22 cellular contexts compared by ENCODE assay signal in genomic region chr22:22821340-22821739, GRCh38.
A peak's percentile ranks its signal among the peaks of the same experiment; 100 is the strongest.
DNase-seq lines count a peak whose midpoint lies in the region; ATAC-seq, FAIRE-seq and TF ChIP-seq lines count a peak whose summit lies in the region.
"Had no signal": no experiment of that assay in that cellular context is flagged by ENCODE, and none has a peak within 500 bp of the region (broad histone marks: within the 10 kb centered on the region; RNA-seq: fewer than 3 reads in every experiment).

No MANE protein-coding gene starts in this region.

- peak overlapping the region; percentile 89 for H3K4me2 ChIP-seq in BLaER1
- H3K4me2 ChIP-seq: PC-9 had no signal

- no peak for DNase-seq in CD4-positive, alpha-beta T cell
- DNase-seq in T-helper 17 cell (no peak), NCI-H748 treated with DMSO at 0.1 percent for 48 hours (lab: John Stamatoyannopoulos, UW) (no peak), left cardiac atrium (no peak), pancreas (no peak), islet precursor cell (no peak)
- no peak for DNase-seq in effector memory CD4-positive, alpha-beta T cell
- DNase-seq: activated T-cell treated with anti-CD3 and anti-CD28 coated beads, Interleukin-2, amount 50 U/mL, for 4 hours; adrenal gland; brain microvascular endothelial cell; DMS79; kidney; lower lobe of right lung; NCI-H187 treated with DMSO at 0.1 percent for 48 hours; NCI-H2227 treated with DMSO at 0.1 percent for 48 hours; PC-9; psoas muscle; SIG-M5 had no signal

- FAIRE-seq in pancreas (lab: Jason Lieb, UNC), result no peak
- FAIRE-seq: HTR-8/SVneo had no signal

- H3K36me3 ChIP-seq in BLaER1 (no peaks in the 10 kb centered on the region), pancreas (no peaks in the 10 kb centered on the region)
- no peaks in the 10 kb centered on the region for H3K36me3 ChIP-seq in effector memory CD4-positive, alpha-beta T cell (ENCODE audit: control insufficient read depth, insufficient read depth, low read length)
- H3K36me3 ChIP-seq: adrenal gland, brain microvascular endothelial cell, lower lobe of right lung, suprapubic skin had no signal

- H3K4me1 ChIP-seq in BLaER1 (peaks cover 100% of the 10 kb centered on the region), pancreas (no peaks in the 10 kb centered on the region)
- H3K4me1 ChIP-seq in effector memory CD4-positive, alpha-beta T cell (ENCODE audit: control insufficient read depth, insufficient read depth, low read length, poor library complexity, severe bottlenecking), result peaks cover 71% of the 10 kb centered on the region
- H3K4me1 ChIP-seq: adrenal gland, lower lobe of right lung, psoas muscle, suprapubic skin had no signal

- H3K36me3 Mint-ChIP-seq in CD4-positive, alpha-beta T cell (ENCODE audit: low read depth), result no peaks in the 10 kb centered on the region
- no peaks in the 10 kb centered on the region for H3K36me3 Mint-ChIP-seq in T-helper 17 cell (ENCODE audit: low read depth)

- H3K27ac ChIP-seq in BLaER1, result peak overlapping the region; percentile 42; the same call in 1 of the 2 replicates
- H3K27ac ChIP-seq in CD4-positive, alpha-beta T cell (ENCODE audit: low read depth, low read length), result peak overlapping the region; percentile 14
- peak overlapping the region; percentile 23 for H3K27ac ChIP-seq in effector memory CD4-positive, alpha-beta T cell (ENCODE audit: insufficient read depth, low read length, poor library complexity, severe bottlenecking)
- H3K27ac ChIP-seq in pancreas, result no peak overlapping the region
- H3K27ac ChIP-seq: adrenal gland, brain microvascular endothelial cell, PC-9, psoas muscle, suprapubic skin had no signal

- H3K4me3 Mint-ChIP-seq in CD4-positive, alpha-beta T cell, result peak overlapping the region; percentile 79
- peak overlapping the region; percentile 83 for H3K4me3 Mint-ChIP-seq in T-helper 17 cell

- no peaks in the 10 kb centered on the region for H3K27me3 Mint-ChIP-seq in CD4-positive, alpha-beta T cell
- no peaks in the 10 kb centered on the region for H3K27me3 Mint-ChIP-seq in T-helper 17 cell

- peaks cover 97% of the 10 kb centered on the region for H3K4me1 Mint-ChIP-seq in CD4-positive, alpha-beta T cell (ENCODE audit: low read depth)
- peaks cover 68% of the 10 kb centered on the region for H3K4me1 Mint-ChIP-seq in T-helper 17 cell

- TF ChIP-seq CTCF in CD4-positive, alpha-beta T cell (IDR thresholded peaks at IDR 0.05), result no peak
- TF ChIP-seq CTCF in pancreas (IDR thresholded peaks at IDR 0.05), result no peak

- H3K9ac ChIP-seq in BLaER1, result no peak overlapping the region

- intact Hi-C loops in CD4-positive, alpha-beta T cell (cut with DNase I, micrococcal nuclease), result loop anchor here (2.0 kb wide), 3 partner anchors 19 to 25 kb away; no protein-coding TSS in a partner anchor
- intact Hi-C loops in left cardiac atrium (cut with DNase I) (no loop called here), pancreas (cut with DNase I) (no loop called here)

- POLR2A ChIA-PET in CD4-positive, alpha-beta T cell (lab: Charles Lee), result interaction anchor here (0.8 kb wide), 1 partner anchor 9 kb away, joined by 3 read pairs; no protein-coding TSS in a partner anchor

- WGBS in pancreas, 2 donors, result 57 to 66% methylated on average over 2 of the region's 2 CpGs

- H3K27ac Mint-ChIP-seq in CD4-positive, alpha-beta T cell, result peak overlapping the region; percentile 97
- H3K27ac Mint-ChIP-seq in T-helper 17 cell, result peak overlapping the region; percentile 94

- no peaks in the 10 kb centered on the region for H4K20me1 ChIP-seq in BLaER1

- no peaks in the 10 kb centered on the region for H3K9me3 Mint-ChIP-seq in CD4-positive, alpha-beta T cell
- H3K9me3 Mint-ChIP-seq: activated T-cell treated with anti-CD3 and anti-CD28 coated beads, Interleukin-2, amount 50 U/mL, for 4 hours had no signal

- H3K9me3 ChIP-seq in BLaER1 (no peaks in the 10 kb centered on the region), T-helper 17 cell (ENCODE audit: control insufficient read depth, low read length, poor library complexity, severe bottlenecking) (no peaks in the 10 kb centered on the region), pancreas (no peaks in the 10 kb centered on the region)
- H3K9me3 ChIP-seq in CD4-positive, alpha-beta T cell (ENCODE audit: control insufficient read depth, low read length), result no peaks in the 10 kb centered on the region
- no peaks in the 10 kb centered on the region for H3K9me3 ChIP-seq in effector memory CD4-positive, alpha-beta T cell (ENCODE audit: control insufficient read depth, low read length)
- H3K9me3 ChIP-seq: adrenal gland, lower lobe of right lung, mucosa of descending colon, psoas muscle, suprapubic skin had no signal

- CTCF ChIA-PET in CD4-positive, alpha-beta T cell (lab: Charles Lee), result no interaction called here

- no peak overlapping the region for H3K4me3 ChIP-seq in BLaER1
- no peak overlapping the region for H3K4me3 ChIP-seq in effector memory CD4-positive, alpha-beta T cell (ENCODE audit: insufficient read depth, low read depth, low read length, poor library complexity, severe bottlenecking)
- no peak overlapping the region for H3K4me3 ChIP-seq in pancreas
- H3K4me3 ChIP-seq: adrenal gland, lower lobe of right lung, mucosa of descending colon, PC-9, psoas muscle, suprapubic skin had no signal

- no peak for ATAC-seq in CD4-positive, alpha-beta T cell (ENCODE audit: poor library complexity)
- ATAC-seq in T-helper 17 cell (no peak), left cardiac atrium (no peak), pancreas (no peak)
- ATAC-seq: psoas muscle had no signal

- H3K27me3 ChIP-seq in BLaER1, result no peaks in the 10 kb centered on the region
- no peaks in the 10 kb centered on the region for H3K27me3 ChIP-seq in CD4-positive, alpha-beta T cell (ENCODE audit: control insufficient read depth, insufficient read depth, low read length)
- H3K27me3 ChIP-seq in effector memory CD4-positive, alpha-beta T cell (replicated peaks; ENCODE audit: control insufficient read depth, insufficient read depth, low read length, poor library complexity, severe bottlenecking), result no peaks in the 10 kb centered on the region
- H3K27me3 ChIP-seq in pancreas, result no peaks in the 10 kb centered on the region
- H3K27me3 ChIP-seq: adrenal gland had no signal

Comparison
In these comparisons a context has a peak if more than half of its experiments do, and no peak if none do; other contexts are left out.
1. H3K27ac ChIP-seq: peak in BLaER1 (single experiment), CD4-positive, alpha-beta T cell (single experiment) and effector memory CD4-positive, alpha-beta T cell (single experiment); none in pancreas (0 of 4).
2. intact Hi-C loops: an anchor here in CD4-positive, alpha-beta T cell (2.0 kb wide); none called in left cardiac atrium and pancreas.